18 cellular contexts compared by ENCODE assay signal in the genomic region with DNA sequence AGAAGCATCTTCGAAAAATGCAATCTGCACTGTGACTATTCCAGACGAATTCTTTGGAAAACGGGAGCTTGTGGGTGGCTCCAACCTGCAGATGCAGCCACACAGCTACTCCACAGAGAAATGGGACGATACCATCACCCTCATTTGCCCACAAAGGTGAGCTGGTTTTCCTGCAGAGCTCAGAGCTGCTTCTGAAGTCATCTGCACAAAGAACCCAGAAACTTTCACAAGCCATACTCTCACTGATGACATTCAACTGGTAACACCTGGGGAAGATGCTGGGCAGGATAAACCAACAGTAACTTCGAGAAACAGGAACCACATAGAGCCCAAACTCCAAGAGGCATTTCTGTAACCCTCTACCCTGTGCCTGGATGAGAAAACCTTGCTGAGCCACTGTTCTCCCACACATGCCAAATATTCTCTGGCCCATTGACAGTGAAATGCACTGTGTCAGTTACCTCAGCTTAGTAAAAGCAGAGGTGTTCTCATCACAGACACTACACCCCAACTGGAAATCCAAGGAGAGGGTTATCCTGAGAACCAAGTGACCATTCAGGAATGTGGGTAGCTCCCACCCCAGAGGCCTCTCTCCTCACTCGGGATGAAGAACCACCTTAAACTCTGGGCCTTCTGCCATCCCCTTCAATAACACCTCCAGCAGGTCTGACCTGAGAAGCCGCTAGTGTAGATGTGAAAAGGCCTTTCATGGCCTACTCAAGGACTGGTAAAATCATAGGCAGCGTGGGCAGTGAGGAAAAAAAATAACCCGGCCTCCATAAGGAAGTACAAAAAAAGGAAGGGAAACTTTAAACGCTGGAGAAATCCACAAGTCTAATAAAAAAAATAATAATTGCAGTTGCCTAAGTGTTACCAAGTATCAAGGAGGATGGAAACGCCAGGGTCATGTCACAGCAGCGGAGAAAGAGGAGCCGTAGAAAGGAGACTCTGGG. TPM values are rescaled to one million over a fixed set of nuclear protein-coding genes. Genes with fewer than 3 reads are reported as not detected.
DNase-seq lines count a peak whose midpoint lies in the region; ATAC-seq and TF ChIP-seq lines count a peak whose summit lies in the region.
"Had no signal": no experiment of that assay in that cellular context is flagged by ENCODE, and none has a peak within 500 bp of the region (broad histone marks: within the 10 kb centered on the region; RNA-seq: fewer than 3 reads in every experiment).

No MANE protein-coding gene starts in this region.

- no peaks in the 10 kb centered on the region for H3K27me3 Mint-ChIP-seq in activated T-helper 17 cell treated with anti-CD3 and anti-CD28 coated beads, Interleukin-2, amount 50 U/mL, for 72 hours
- H3K27me3 Mint-ChIP-seq: naive thymus-derived CD8-positive, alpha-beta T cell had no signal

- in situ Hi-C loops in transverse colon (cut with MboI; ENCODE audit: low pct_ligation_motif_present in 1 of 4, low pct_unique_long_range_greater_than_20kb in 1 of 4, low sequenced_read_pairs in 3 of 4) = no loop called here

- no peak overlapping the region for H3K27ac Mint-ChIP-seq in activated T-helper 17 cell treated with anti-CD3 and anti-CD28 coated beads, Interleukin-2, amount 50 U/mL, for 72 hours
- H3K27ac Mint-ChIP-seq: activated CD4-positive, alpha-beta memory T cell treated with anti-CD3 and anti-CD28 coated beads, Interleukin-2, amount 10 ng/mL, durations not matched to agents 7 days and 5 days had no signal

- TF ChIP-seq POLR2A in transverse colon (IDR thresholded peaks at IDR 0.05) = no peak

- no peaks in the 10 kb centered on the region for H3K36me3 Mint-ChIP-seq in activated T-helper 17 cell treated with anti-CD3 and anti-CD28 coated beads, Interleukin-2, amount 50 U/mL, for 72 hours (ENCODE audit: low read depth)
- H3K36me3 Mint-ChIP-seq: naive thymus-derived CD8-positive, alpha-beta T cell had no signal

- no peak overlapping the region for H3K9ac ChIP-seq in mucosa of rectum (ENCODE audit: low read depth in 1 of 2, low read length in 2 of 2)

- no peaks in the 10 kb centered on the region for H3K36me3 ChIP-seq in heart right ventricle
- H3K36me3 ChIP-seq in right atrium auricular region = no peaks in the 10 kb centered on the region
- no peaks in the 10 kb centered on the region for H3K36me3 ChIP-seq in mucosa of rectum (ENCODE audit: control insufficient read depth in 2 of 2, insufficient read depth in 2 of 2, low read length in 2 of 2)
- H3K36me3 ChIP-seq in aorta (ENCODE audit: control insufficient read depth in 1 of 2, insufficient read depth in 2 of 2, low read length in 1 of 2) = no peaks in the 10 kb centered on the region
- no peaks in the 10 kb centered on the region for H3K36me3 ChIP-seq in transverse colon
- H3K36me3 ChIP-seq: esophagus squamous epithelium had no signal

- H3K27me3 ChIP-seq in heart right ventricle (no peaks in the 10 kb centered on the region), right atrium auricular region (no peaks in the 10 kb centered on the region), mucosa of rectum (ENCODE audit: control insufficient read depth in 2 of 2, insufficient read depth in 2 of 2, low read length in 2 of 2) (no peaks in the 10 kb centered on the region), aorta (ENCODE audit: control insufficient read depth in 1 of 2, insufficient read depth in 2 of 2, low read length in 1 of 2) (no peaks in the 10 kb centered on the region), transverse colon (no peaks in the 10 kb centered on the region)
- H3K27me3 ChIP-seq: esophagus squamous epithelium, hepatocyte had no signal

- H3K4me1 ChIP-seq in heart right ventricle = peaks cover 0 to 35% (median 9%) of the 10 kb centered on the region in 9 donors
- peaks cover 0 to 14% of the 10 kb centered on the region in 2 donors for H3K4me1 ChIP-seq in right atrium auricular region
- H3K4me1 ChIP-seq in mucosa of rectum (ENCODE audit: control insufficient read depth in 2 of 2, insufficient read depth in 2 of 2, low read length in 2 of 2) = no peaks in the 10 kb centered on the region
- no peaks in the 10 kb centered on the region for H3K4me1 ChIP-seq in aorta (ENCODE audit: control insufficient read depth in 1 of 2, insufficient read depth in 2 of 2, low read length in 2 of 2)
- H3K4me1 ChIP-seq in transverse colon = peaks cover 0 to 7% (median 2%) of the 10 kb centered on the region in 4 donors
- H3K4me1 ChIP-seq: esophagus squamous epithelium had no signal

- H3K4me3 Mint-ChIP-seq in activated T-helper 17 cell treated with anti-CD3 and anti-CD28 coated beads, Interleukin-2, amount 50 U/mL, for 72 hours = no peak overlapping the region
- H3K4me3 Mint-ChIP-seq: activated CD4-positive, alpha-beta memory T cell treated with anti-CD3 and anti-CD28 coated beads, Interleukin-2, amount 10 ng/mL, durations not matched to agents 7 days and 5 days; naive thymus-derived CD8-positive, alpha-beta T cell had no signal

- no peak for DNase-seq in heart right ventricle
- no peak for DNase-seq in right atrium auricular region (ENCODE audit: low spot score)
- DNase-seq in DMS53 treated with DMSO at 0.1 percent for 48 hours (lab: John Stamatoyannopoulos, UW; ENCODE audit: unreplicated experiment) = no peak
- DNase-seq in aorta = no peak
- no peak for DNase-seq in transverse colon
- DNase-seq: activated CD4-positive, alpha-beta memory T cell treated with anti-CD3 and anti-CD28 coated beads, Interleukin-2, amount 10 ng/mL, durations not matched to agents 7 days and 5 days; anterior cingulate cortex; dermis blood vessel endothelial cell; esophagus squamous epithelium; naive thymus-derived CD8-positive, alpha-beta T cell; NCI-H2107; NCI-H748 treated with DMSO at 0.1 percent for 48 hours; stimulated activated CD4-positive, alpha-beta T cell treated with anti-CD3 and anti-CD28 coated beads, Interleukin-4, amount 100 ng/mL, for 1 hour; T1000 had no signal

- ATAC-seq in heart right ventricle = peak in 6 of 8 donors; percentile 6 to 39 (median 24)
- ATAC-seq in activated T-helper 17 cell treated with anti-CD3 and anti-CD28 coated beads, Interleukin-2, amount 50 U/mL, for 72 hours (replicated peaks) = peak; percentile 29
- no peak for ATAC-seq in aorta (ENCODE audit: low FRiP score)
- no peak for ATAC-seq in HG03457 (IDR thresholded peaks at IDR 0.05; ENCODE audit: unreplicated experiment)
- ATAC-seq: naive thymus-derived CD8-positive, alpha-beta T cell had no signal

- H3K27ac ChIP-seq in heart right ventricle (peak overlapping the region in 6 of 10 donors; percentile 17 to 80 (median 40)), right atrium auricular region (no peak overlapping the region), mucosa of rectum (ENCODE audit: low read depth in 2 of 2, low read length in 2 of 2) (peak overlapping the region; percentile 23 to 26), aorta (ENCODE audit: low read depth in 1 of 2, low read length in 2 of 2) (no peak overlapping the region), transverse colon (no peak overlapping the region)

- 82 to 86% methylated on average over 13 of the region's 13 CpGs for WGBS in heart right ventricle, 2 donors
- 84% methylated on average over 13 of the region's 13 CpGs for whole genome bisulfite sequencing in aorta, 2 donors
- WGBS in transverse colon (ENCODE audit: low coverage in 1 of 2), 2 donors = 82 to 92% methylated on average over 8 to 13 of the region's 13 CpGs

- H3K9me3 Mint-ChIP-seq in activated T-helper 17 cell treated with anti-CD3 and anti-CD28 coated beads, Interleukin-2, amount 50 U/mL, for 72 hours = no peaks in the 10 kb centered on the region
- H3K9me3 Mint-ChIP-seq: activated CD4-positive, alpha-beta memory T cell treated with anti-CD3 and anti-CD28 coated beads, Interleukin-2, amount 10 ng/mL, durations not matched to agents 7 days and 5 days; naive thymus-derived CD8-positive, alpha-beta T cell had no signal

- TF ChIP-seq EP300 in transverse colon (IDR thresholded peaks at IDR 0.05; ENCODE audit: low read depth) = no peak

- no peaks in the 10 kb centered on the region for H3K9me3 ChIP-seq in heart right ventricle
- no peaks in the 10 kb centered on the region for H3K9me3 ChIP-seq in right atrium auricular region
- no peaks in the 10 kb centered on the region for H3K9me3 ChIP-seq in mucosa of rectum (ENCODE audit: control insufficient read depth in 2 of 2, low read length in 2 of 2)
- no peaks in the 10 kb centered on the region for H3K9me3 ChIP-seq in aorta (ENCODE audit: control insufficient read depth, low read length)
- no peaks in the 10 kb centered on the region for H3K9me3 ChIP-seq in transverse colon
- H3K9me3 ChIP-seq: esophagus squamous epithelium had no signal

- TF ChIP-seq CTCF in heart right ventricle (IDR thresholded peaks at IDR 0.05) = no peak
- TF ChIP-seq CTCF in right atrium auricular region (IDR thresholded peaks at IDR 0.05) = no peak
- no peak for TF ChIP-seq CTCF in transverse colon (IDR thresholded peaks at IDR 0.05)

- intact Hi-C loops in heart right ventricle (cut with DNase I) = no loop called here
- intact Hi-C loops in aorta (cut with DNase I) = no loop called here
- intact Hi-C loops in transverse colon (cut with DNase I; ENCODE audit: low total_unique reads) = no loop called here

- H3K4me3 ChIP-seq in heart right ventricle (no peak overlapping the region), right atrium auricular region (no peak overlapping the region), mucosa of rectum (ENCODE audit: low read length in 2 of 2) (no peak overlapping the region), aorta (ENCODE audit: low read length in 2 of 2) (no peak overlapping the region), transverse colon (no peak overlapping the region)
- H3K4me3 ChIP-seq: esophagus squamous epithelium, hepatocyte had no signal

- no peaks in the 10 kb centered on the region for H3K4me1 Mint-ChIP-seq in activated T-helper 17 cell treated with anti-CD3 and anti-CD28 coated beads, Interleukin-2, amount 50 U/mL, for 72 hours

RNA-seq across cellular contexts. Expression of gene HSF2BP, which starts 56.7 kb away (rescaled TPM):
- total RNA-seq in heart right ventricle = under 1 TPM in 5 of 10 donors, not detected in 5; 0.12 to 0.51 (median 0.18) TPM
- polyA plus RNA-seq in heart right ventricle = under 1 TPM in 1 of 2 donors, not detected in 1; 0.16 TPM
- total RNA-seq in right atrium auricular region = under 1 TPM; 0.44 to 0.67 TPM
- total RNA-seq in activated T-helper 17 cell treated with anti-CD3 and anti-CD28 coated beads, Interleukin-2, amount 50 U/mL, for 72 hours = 1 to 10 TPM in 1 of 2 donors, under 1 TPM in 1; 0.50 to 1.0 TPM
- under 1 TPM in 1 of 2 donors, not detected in 1; 0.51 TPM for total RNA-seq in aorta
- polyA plus RNA-seq in aorta = not detected
- under 1 TPM in 2 of 4 donors, not detected in 2; 0.48 to 0.82 TPM for total RNA-seq in transverse colon

RNA-seq across cellular contexts. Expression of gene RRP1B, which starts 56.8 kb away (rescaled TPM):
- total RNA-seq in heart right ventricle = 10 to 100 TPM in 2 of 10 donors, 1 to 10 TPM in 8; 7.1 to 11.3 (median 8.6) TPM
- 1 to 10 TPM; 5.0 to 5.9 TPM for polyA plus RNA-seq in heart right ventricle
- 10 to 100 TPM; 10.5 to 16.0 TPM for total RNA-seq in right atrium auricular region
- total RNA-seq in activated T-helper 17 cell treated with anti-CD3 and anti-CD28 coated beads, Interleukin-2, amount 50 U/mL, for 72 hours = 10 to 100 TPM; 34.5 to 76.3 TPM
- total RNA-seq in aorta = 10 to 100 TPM; 15.9 to 16.4 TPM
- polyA plus RNA-seq in aorta = 1 to 10 TPM; 4.9 to 5.9 TPM
- 10 to 100 TPM in 3 of 4 donors, 1 to 10 TPM in 1; 6.0 to 15.4 (median 12.0) TPM for total RNA-seq in transverse colon

Comparison
In these comparisons a context has a peak if more than half of its experiments do, and no peak if none do; other contexts are left out.
1. H3K27ac ChIP-seq: peak in heart right ventricle (6 of 10) and mucosa of rectum (2 of 2); none in right atrium auricular region (0 of 2), aorta (0 of 2) and transverse colon (0 of 4).
2. ATAC-seq: peak in heart right ventricle (6 of 8) and activated T-helper 17 cell treated with anti-CD3 and anti-CD28 coated beads, Interleukin-2, amount 50 U/mL, for 72 hours (single experiment); none in aorta (single experiment) and HG03457 (single experiment).